In genomic region chr2:49936965-49937364, GRCh38 we compare ENCODE assay signal across 19 cellular contexts.
DNase-seq lines count a peak whose midpoint lies in the region; ATAC-seq and TF ChIP-seq lines count a peak whose summit lies in the region.
"Had no signal": no experiment of that assay in that cellular context is flagged by ENCODE, and none has a peak within 500 bp of the region (broad histone marks: within the 10 kb centered on the region; RNA-seq: fewer than 3 reads in every experiment).

No MANE protein-coding gene starts in this region.

- no peaks in the 10 kb centered on the region for H3K4me1 ChIP-seq in H9 (ENCODE audit: insufficient read depth, low read length)
- H3K4me1 ChIP-seq: A549, HAP-1 had no signal

- H4K5ac ChIP-seq in H9 (ENCODE audit: insufficient read length, low read depth, low read length), result no peak overlapping the region

- no peak overlapping the region for H3K14ac ChIP-seq in H9 (ENCODE audit: insufficient read depth, low read length)

- no peak overlapping the region for H2AK5ac ChIP-seq in H9 (ENCODE audit: insufficient read length, low read length)

- no peak overlapping the region for H3K9ac ChIP-seq in H9 (ENCODE audit: extremely low read depth, insufficient read length, low read length)

- no CpG with 5 or more reads among the region's 3 CpGs for WGBS in H9 (ENCODE audit: extremely low coverage, insufficient read length, low lambda C conversion rate)

- no peaks in the 10 kb centered on the region for H4K20me1 ChIP-seq in H9 (ENCODE audit: control insufficient read depth, insufficient read depth, insufficient read length)

- H3K4me3 Mint-ChIP-seq in H9 (no peak overlapping the region), nephron progenitor cell (no peak overlapping the region)
- H3K4me3 Mint-ChIP-seq: B cell, CD14-positive monocyte had no signal

- H3K4me2 ChIP-seq in H9 (ENCODE audit: insufficient read depth, insufficient read length, low read length), result no peak overlapping the region
- H3K4me2 ChIP-seq: A549 had no signal

- H3K23me2 ChIP-seq in H9 (ENCODE audit: insufficient read length, low read depth, low read length, poor library complexity, severe bottlenecking), result no peaks in the 10 kb centered on the region

- intact Hi-C loops in sciatic nerve (cut with DNase I), result no loop called here

- H3K56ac ChIP-seq in H9 (ENCODE audit: insufficient read length, low read depth, low read length), result no peak overlapping the region

- no peak overlapping the region for H2AFZ ChIP-seq in H9 (ENCODE audit: low read length)

- no peak overlapping the region for H3K27ac ChIP-seq in H9 (ENCODE audit: insufficient read length, low read depth, low read length)
- H3K27ac ChIP-seq: A549, SJCRH30 had no signal

- no peak overlapping the region for H3K4ac ChIP-seq in H9 (ENCODE audit: low read depth, low read length)

- H3T11ph ChIP-seq in H9 (ENCODE audit: low read length), result no peak overlapping the region

- H2BK15ac ChIP-seq in H9 (ENCODE audit: low read depth, low read length), result no peak overlapping the region

- no peak overlapping the region for H2BK20ac ChIP-seq in H9 (ENCODE audit: low read depth, low read length, poor library complexity, severe bottlenecking)

- H4K8ac ChIP-seq in H9 (replicated peaks; ENCODE audit: insufficient read length, low read depth, low read length), result no peak overlapping the region

- H3K4me1 Mint-ChIP-seq in H9 (peaks cover 14 to 17% of the 10 kb centered on the region in 2 experiments), nephron progenitor cell (peaks cover 34% of the 10 kb centered on the region)

- TF ChIP-seq CTCF in H9 (conservative IDR thresholded peaks at IDR 0.05) (no peak), nephron progenitor cell (IDR thresholded peaks at IDR 0.05) (no peak)

- H3K27ac Mint-ChIP-seq in H9, result peak overlapping the region in 1 of 3 experiments; percentile 8; a peak in 1 of 7 replicates
- peak overlapping the region; percentile 13 for H3K27ac Mint-ChIP-seq in nephron progenitor cell
- H3K27ac Mint-ChIP-seq: B cell, CD14-positive monocyte had no signal

- no peaks in the 10 kb centered on the region for H3K79me1 ChIP-seq in H9 (ENCODE audit: insufficient read depth, low read depth, low read length, poor library complexity, severe bottlenecking)

- H3K36me3 Mint-ChIP-seq in H9 (ENCODE audit: insufficient read depth in 1 of 3, low read depth in 3 of 3) (no peaks in the 10 kb centered on the region; a peak in 1 of 7 replicates), nephron progenitor cell (ENCODE audit: low read depth) (no peaks in the 10 kb centered on the region)
- H3K36me3 Mint-ChIP-seq: CD14-positive monocyte had no signal

- no peaks in the 10 kb centered on the region for H3K9me3 Mint-ChIP-seq in H9
- H3K9me3 Mint-ChIP-seq in nephron progenitor cell, result no peaks in the 10 kb centered on the region

- H3K9me3 ChIP-seq in H9 (ENCODE audit: control insufficient read depth, low read depth, low read length), result no peaks in the 10 kb centered on the region
- H3K9me3 ChIP-seq: A549, HAP-1, SJCRH30 had no signal

- ATAC-seq in GM18502 (IDR thresholded peaks at IDR 0.05; ENCODE audit: poor library complexity, unreplicated experiment) (no peak), sciatic nerve (no peak)
- ATAC-seq: A549 had no signal

- no peak overlapping the region for H2BK12ac ChIP-seq in H9 (ENCODE audit: insufficient read length, low read depth, low read length)

- H2BK5ac ChIP-seq in H9 (ENCODE audit: insufficient read length, low read length), result no peak overlapping the region

- peaks cover 44% of the 10 kb centered on the region for H3K27me3 ChIP-seq in H9 (ENCODE audit: insufficient read depth, low read length)

- H2BK120ac ChIP-seq in H9 (ENCODE audit: low read depth, low read length, poor library complexity, severe bottlenecking), result no peak overlapping the region

- DNase-seq in H9, result peak; percentile 51
- DNase-seq in NCI-H748 (lab: John Stamatoyannopoulos, UW; ENCODE audit: unreplicated experiment), result peak; percentile 10
- DNase-seq in iPS DF 19.7 (ENCODE audit: low read depth, low spot score), result peak; percentile 69
- DNase-seq in nephron progenitor cell, result no peak
- no peak for DNase-seq in sciatic nerve (ENCODE audit: low spot score)
- no peak for DNase-seq in dermis blood vessel endothelial cell
- DNase-seq: GDM1, KG1, NCI-H1092, NCI-H1436 treated with DMSO at 0.1 percent for 48 hours, NCI-H2029 treated with DMSO at 0.1 percent for 48 hours, NCI-H510A treated with DMSO at 0.1 percent for 48 hours, OCI-M1 had no signal

- H3K23ac ChIP-seq in H9 (ENCODE audit: insufficient read length, low read depth, low read length), result no peak overlapping the region

- H3K79me2 ChIP-seq in H9 (ENCODE audit: insufficient read depth, low read length), result no peaks in the 10 kb centered on the region

- peaks cover 93% of the 10 kb centered on the region for H3K27me3 Mint-ChIP-seq in H9 (ENCODE audit: low read depth)
- H3K27me3 Mint-ChIP-seq in nephron progenitor cell (ENCODE audit: low read depth, poor library complexity), result peaks cover 8% of the 10 kb centered on the region
- H3K27me3 Mint-ChIP-seq: B cell had no signal

- no peak overlapping the region for H3K18ac ChIP-seq in H9 (ENCODE audit: insufficient read length, low read depth, low read length)

- H4K91ac ChIP-seq in H9 (ENCODE audit: insufficient read length, low read depth, low read length), result no peak overlapping the region

Comparison
In these comparisons a context has a peak if more than half of its experiments do, and no peak if none do; other contexts are left out.
1. DNase-seq: peak in H9 (single experiment), NCI-H748 (single experiment) and iPS DF 19.7 (single experiment); none in nephron progenitor cell (single experiment), sciatic nerve (single experiment) and dermis blood vessel endothelial cell (single experiment).